ENCODE assay signal across 21 cellular contexts in the genomic region with DNA sequence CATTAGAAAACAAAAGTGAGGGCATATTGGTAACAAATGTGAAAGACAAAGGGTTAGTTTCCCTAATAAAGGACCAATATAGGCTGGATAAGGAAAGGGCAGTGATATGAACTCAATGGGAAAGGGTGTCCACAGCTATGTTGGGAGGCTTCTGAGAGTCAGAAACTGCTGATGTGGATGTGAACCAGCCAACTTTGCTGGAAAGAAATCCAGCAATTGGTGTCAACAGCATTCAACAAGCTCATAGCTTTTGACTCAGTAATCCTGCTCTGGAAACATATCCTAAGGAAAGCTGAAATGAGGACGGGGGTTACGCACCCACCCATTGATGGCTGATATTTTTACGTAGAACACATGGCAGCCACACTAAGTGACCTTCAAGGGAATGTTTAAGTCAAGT.
"Had no signal": no experiment of that assay in that cellular context is flagged by ENCODE, and none has a peak within 500 bp of the region (broad histone marks: within the 10 kb centered on the region; RNA-seq: fewer than 3 reads in every experiment).

No MANE protein-coding gene starts in this region.

- H3K4me3 Mint-ChIP-seq: activated B cell treated with CpG ODN at 0.5 μM for 24 hours; activated CD4-positive, alpha-beta memory T cell treated with anti-CD3 and anti-CD28 coated beads for 36 hours; activated CD4-positive, alpha-beta T cell treated with anti-CD3 and anti-CD28 coated beads for 36 hours; activated naive CD4-positive, alpha-beta T cell treated with anti-CD3 and anti-CD28 coated beads, Interleukin-2, amount 10 ng/mL, durations not matched to agents 7 days and 5 days; nephron; T-helper 1 cell treated with Interleukin-12 subunit alpha and Interleukin-12 subunit beta and Interleukin-4 antibody, amounts not matched to agents 30 μg/mL and 1 μg/mL, for 36 hours had no signal

- DNase-seq: activated B cell treated with CpG ODN at 0.5 μM for 24 hours; activated CD4-positive, alpha-beta memory T cell treated with anti-CD3 and anti-CD28 coated beads for 36 hours; activated CD4-positive, alpha-beta T cell treated with anti-CD3 and anti-CD28 coated beads for 36 hours; activated effector memory CD4-positive, alpha-beta T cell treated with anti-CD3 and anti-CD28 coated beads, Interleukin-2, amount 50 U/mL, for 16 hours; activated naive CD4-positive, alpha-beta T cell treated with anti-CD3 and anti-CD28 coated beads, Interleukin-2, amount 10 ng/mL, durations not matched to agents 7 days and 5 days; cerebellar nuclear complex; cortex of kidney; hippocampal formation; left ventricle myocardium superior; mammary epithelial cell; midbrain; pancreas; psoas muscle; stimulated activated CD4-positive, alpha-beta T cell treated with anti-CD3 and anti-CD28 coated beads, Interleukin-4, amount 100 ng/mL, for 24 hours; stimulated activated naive CD8-positive, alpha-beta T cell treated with anti-CD3 and anti-CD28 coated beads, Interleukin-15, Interleukin-2, amounts not matched to agents 100 U/mL and 50 U/mL, for 24 hours had no signal

- H3K4me3 ChIP-seq: breast epithelium, pancreas, psoas muscle, right atrium auricular region, tibial nerve had no signal

- H3K9me3 Mint-ChIP-seq: activated B cell treated with CpG ODN at 0.5 μM for 24 hours; activated CD4-positive, alpha-beta memory T cell treated with anti-CD3 and anti-CD28 coated beads for 36 hours; nephron had no signal

- H3K27me3 ChIP-seq: breast epithelium, pancreas, right atrium auricular region, tibial nerve had no signal

- H3K27ac Mint-ChIP-seq: activated B cell treated with CpG ODN at 0.5 μM for 24 hours; activated CD4-positive, alpha-beta memory T cell treated with anti-CD3 and anti-CD28 coated beads for 36 hours; activated CD4-positive, alpha-beta T cell treated with anti-CD3 and anti-CD28 coated beads for 36 hours; activated naive CD4-positive, alpha-beta T cell treated with anti-CD3 and anti-CD28 coated beads, Interleukin-2, amount 10 ng/mL, durations not matched to agents 7 days and 5 days; nephron; T-helper 1 cell treated with Interleukin-12 subunit alpha and Interleukin-12 subunit beta and Interleukin-4 antibody, amounts not matched to agents 30 μg/mL and 1 μg/mL, for 36 hours had no signal

- H3K4me1 ChIP-seq: breast epithelium, pancreas, psoas muscle had no signal

- H3K36me3 Mint-ChIP-seq: activated CD4-positive, alpha-beta memory T cell treated with anti-CD3 and anti-CD28 coated beads for 36 hours had no signal

- H3K36me3 ChIP-seq: breast epithelium, neutrophil, pancreas, right atrium auricular region, tibial nerve had no signal

- H3K9me3 ChIP-seq: breast epithelium, neutrophil, pancreas, psoas muscle, right atrium auricular region, tibial nerve had no signal

- H3K27ac ChIP-seq: breast epithelium, neutrophil, pancreas, psoas muscle, right atrium auricular region, tibial nerve had no signal

- H3K27me3 Mint-ChIP-seq: activated B cell treated with CpG ODN at 0.5 μM for 24 hours; activated CD4-positive, alpha-beta memory T cell treated with anti-CD3 and anti-CD28 coated beads for 36 hours; activated CD4-positive, alpha-beta T cell treated with anti-CD3 and anti-CD28 coated beads for 36 hours; activated naive CD4-positive, alpha-beta T cell treated with anti-CD3 and anti-CD28 coated beads, Interleukin-2, amount 10 ng/mL, durations not matched to agents 7 days and 5 days had no signal

- ATAC-seq: activated CD4-positive, alpha-beta T cell treated with anti-CD3 and anti-CD28 coated beads for 36 hours; left ventricle myocardium superior; pancreas; psoas muscle; stimulated activated naive CD8-positive, alpha-beta T cell treated with anti-CD3 and anti-CD28 coated beads, Interleukin-15, Interleukin-2, amounts not matched to agents 100 U/mL and 50 U/mL, for 24 hours had no signal
